16 cellular contexts compared by ENCODE assay signal in the genomic region with DNA sequence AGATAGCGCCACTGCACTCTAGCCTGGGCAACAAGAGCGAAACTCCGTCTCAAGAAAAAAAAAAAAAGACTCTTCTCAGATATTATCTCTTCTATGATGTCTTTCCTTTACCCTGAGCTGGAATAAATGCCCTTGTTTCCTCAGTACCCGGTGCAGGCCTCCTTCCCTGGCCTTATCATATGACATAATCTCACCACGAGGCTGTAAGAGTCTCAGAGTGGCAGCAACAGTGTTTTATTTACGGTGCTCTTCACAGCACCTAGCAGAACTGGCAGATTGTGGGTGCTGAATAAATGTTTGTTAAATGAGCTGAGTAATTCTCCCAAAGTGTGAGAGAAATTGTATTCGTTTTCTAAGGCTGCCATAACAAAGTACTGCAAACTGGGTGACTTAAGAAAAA.
A peak's percentile ranks its signal among the peaks of the same experiment; 100 is the strongest.
DNase-seq lines count a peak whose midpoint lies in the region; ATAC-seq and TF ChIP-seq lines count a peak whose summit lies in the region.
"Had no signal": no experiment of that assay in that cellular context is flagged by ENCODE, and none has a peak within 500 bp of the region (broad histone marks: within the 10 kb centered on the region; RNA-seq: fewer than 3 reads in every experiment).

No MANE protein-coding gene starts in this region.

- ATAC-seq in HG03039 (IDR thresholded peaks at IDR 0.05; ENCODE audit: unreplicated experiment) = no peak
- no peak for ATAC-seq in HG02884 (IDR thresholded peaks at IDR 0.05; ENCODE audit: unreplicated experiment)
- ATAC-seq: activated T-cell treated with anti-CD3 and anti-CD28 coated beads, Interleukin-2, amount 50 U/mL, for 4 hours; GM12878; left lobe of liver had no signal

- H3K27me3 Mint-ChIP-seq in nephron progenitor cell (ENCODE audit: low read depth, poor library complexity) = no peaks in the 10 kb centered on the region
- no peaks in the 10 kb centered on the region for H3K27me3 Mint-ChIP-seq in mesothelial cell of epicardium (ENCODE audit: low read depth)

- H3K4me1 ChIP-seq in mammary epithelial cell (ENCODE audit: insufficient read depth, low read length) = no peaks in the 10 kb centered on the region
- H3K4me1 ChIP-seq in OCI-LY7 (ENCODE audit: insufficient read depth, low read length, poor library complexity, severe bottlenecking) = peaks cover 10% of the 10 kb centered on the region
- H3K4me1 ChIP-seq: testis had no signal

- in situ Hi-C loops in mammary epithelial cell (cut with MboI; ENCODE audit: low sequenced_read_pairs in 2 of 2) = no loop called here

- no peaks in the 10 kb centered on the region for H3K9me2 ChIP-seq in OCI-LY7 (ENCODE audit: insufficient read depth, low read length)

- no peaks in the 10 kb centered on the region for H3K27me3 ChIP-seq in mammary epithelial cell (ENCODE audit: insufficient read depth, low read length)
- H3K27me3 ChIP-seq: testis had no signal

- H3K9me3 ChIP-seq in mammary epithelial cell (replicated peaks; ENCODE audit: insufficient read depth, low read length) (no peaks in the 10 kb centered on the region), OCI-LY7 (ENCODE audit: low read length) (peaks cover 8% of the 10 kb centered on the region; the same call in 1 of the 2 replicates)
- H3K9me3 ChIP-seq: prostate gland, testis had no signal

- H3K36me3 ChIP-seq in mammary epithelial cell (ENCODE audit: insufficient read depth, low read length) (no peaks in the 10 kb centered on the region), OCI-LY7 (ENCODE audit: insufficient read depth, low read length) (no peaks in the 10 kb centered on the region; the same call in 1 of the 2 replicates)
- H3K36me3 ChIP-seq: prostate gland had no signal

- DNase-seq in DMS53 treated with DMSO at 0.1 percent for 48 hours (lab: John Stamatoyannopoulos, UW; ENCODE audit: unreplicated experiment) = peak; percentile 59
- DNase-seq in NCI-H226 = peak; percentile 40
- peak; percentile 19 for DNase-seq in mammary epithelial cell
- DNase-seq in nephron progenitor cell = no peak
- no peak for DNase-seq in OCI-LY7 (ENCODE audit: low spot score)
- DNase-seq in mesothelial cell of epicardium (ENCODE audit: low spot score in 2 of 2, unreplicated experiment in 2 of 2) = no peak
- DNase-seq: activated CD4-positive, CD25-positive, alpha-beta regulatory T cell; activated T-cell treated with anti-CD3 and anti-CD28 coated beads, Interleukin-2, amount 50 U/mL, for 4 hours; cerebellar nuclear complex; Right ventricle myocardium superior; testis had no signal

- dilution Hi-C loops in mammary epithelial cell (cut with HindIII; ENCODE audit: low sequenced_read_pairs) = no loop called here

- CTCF ChIA-PET in mammary epithelial cell (lab: Charles Lee; ENCODE audit: low non-redundant PET) (no interaction called here), OCI-LY7 (lab: Charles Lee; ENCODE audit: unreplicated experiment) (no interaction called here)

- H4K20me1 ChIP-seq in mammary epithelial cell (ENCODE audit: insufficient read depth, low read length) (no peaks in the 10 kb centered on the region), OCI-LY7 (ENCODE audit: insufficient read depth, low read length) (no peaks in the 10 kb centered on the region)

- WGBS in mammary epithelial cell (ENCODE audit: low coverage, missing lambda C conversion rate) = 90% methylated on average over 7 of the region's 7 CpGs

- POLR2A ChIA-PET in OCI-LY7 (lab: Charles Lee) = interaction anchor here (0.7 to 1.2 kb wide), 3 partner anchors 8 to 40 kb away, joined by 3 to 6 read pairs (median 4); no protein-coding TSS in a partner anchor

- H2AFZ ChIP-seq in mammary epithelial cell (ENCODE audit: low read depth, low read length) = peak overlapping the region; percentile 27
- H2AFZ ChIP-seq in OCI-LY7 (ENCODE audit: low read length) = no peak overlapping the region

- no peak overlapping the region for H3K4me3 Mint-ChIP-seq in nephron progenitor cell
- no peak overlapping the region for H3K4me3 Mint-ChIP-seq in mesothelial cell of epicardium
- H3K4me3 Mint-ChIP-seq: activated T-cell treated with anti-CD3 and anti-CD28 coated beads, Interleukin-2, amount 50 U/mL, for 4 hours had no signal

- H3K27ac Mint-ChIP-seq in nephron progenitor cell (peak overlapping the region; percentile 57), mesothelial cell of epicardium (no peak overlapping the region)

- H3K4me1 Mint-ChIP-seq in nephron progenitor cell = peaks cover 33% of the 10 kb centered on the region
- peaks cover 15% of the 10 kb centered on the region for H3K4me1 Mint-ChIP-seq in mesothelial cell of epicardium

- TF ChIP-seq CTCF in mammary epithelial cell (conservative IDR thresholded peaks at IDR 0.05 in 1 of 2, IDR thresholded peaks at IDR 0.05 in 1 of 2; ENCODE audit: extremely low read depth in 1 of 2, insufficient read depth in 1 of 2, low read depth in 1 of 2, low read length in 2 of 2) = no peak
- no peak for TF ChIP-seq CTCF in nephron progenitor cell (IDR thresholded peaks at IDR 0.05)
- TF ChIP-seq CTCF in OCI-LY7 (conservative IDR thresholded peaks at IDR 0.05; ENCODE audit: low read length) = no peak
- TF ChIP-seq CTCF in mesothelial cell of epicardium (IDR thresholded peaks at IDR 0.05; ENCODE audit: unreplicated experiment) = no peak

- H3K36me3 Mint-ChIP-seq in nephron progenitor cell (ENCODE audit: low read depth) = no peaks in the 10 kb centered on the region
- peaks cover 2% of the 10 kb centered on the region for H3K36me3 Mint-ChIP-seq in mesothelial cell of epicardium

- no peak overlapping the region for H3K4me2 ChIP-seq in mammary epithelial cell (ENCODE audit: insufficient read depth, low read depth, low read length)
- no peak overlapping the region for H3K4me2 ChIP-seq in OCI-LY7 (ENCODE audit: low read length)

- no peak overlapping the region for H3K9ac ChIP-seq in mammary epithelial cell (ENCODE audit: insufficient read depth, low read length)

- H3K79me2 ChIP-seq in mammary epithelial cell (ENCODE audit: insufficient read depth, low read length) (no peaks in the 10 kb centered on the region), OCI-LY7 (ENCODE audit: insufficient read depth, low read depth, low read length) (no peaks in the 10 kb centered on the region)

- intact Hi-C loops in mammary epithelial cell (cut with micrococcal nuclease) (no loop called here), OCI-LY7 (cut with micrococcal nuclease; ENCODE audit: unreplicated experiment) (no loop called here)

- H3K9me3 Mint-ChIP-seq in nephron progenitor cell (peaks cover 22% of the 10 kb centered on the region), mesothelial cell of epicardium (peaks cover 23% of the 10 kb centered on the region)

- no TSS peak for BruUV-seq in mammary epithelial cell (replicated peaks; lab: Mats Ljungman, UMichigan)
- BruUV-seq in OCI-LY7 (replicated peaks; lab: Mats Ljungman, UMichigan) = no TSS peak

- H3K27ac ChIP-seq in mammary epithelial cell (ENCODE audit: insufficient read depth, low read depth, low read length) (no peak overlapping the region), OCI-LY7 (ENCODE audit: low read depth, low read length, poor library complexity, severe bottlenecking) (no peak overlapping the region)
- H3K27ac ChIP-seq: prostate gland, testis had no signal

- H3K4me3 ChIP-seq in mammary epithelial cell (replicated peaks in 1 of 3; ENCODE audit: insufficient read depth in 1 of 3, low read depth in 2 of 3, low read length in 3 of 3) (no peak overlapping the region), OCI-LY7 (ENCODE audit: low read depth, low read length, poor library complexity, severe bottlenecking) (no peak overlapping the region)
- H3K4me3 ChIP-seq: GM12878, prostate gland, testis had no signal

Comparison
In these comparisons a context has a peak if more than half of its experiments do, and no peak if none do; other contexts are left out.
1. DNase-seq: peak in DMS53 treated with DMSO at 0.1 percent for 48 hours (single experiment), NCI-H226 (single experiment) and mammary epithelial cell (single experiment); none in nephron progenitor cell (single experiment), OCI-LY7 (single experiment) and mesothelial cell of epicardium (0 of 2).